ENCODE assay signal across 23 cellular contexts in the genomic region with DNA sequence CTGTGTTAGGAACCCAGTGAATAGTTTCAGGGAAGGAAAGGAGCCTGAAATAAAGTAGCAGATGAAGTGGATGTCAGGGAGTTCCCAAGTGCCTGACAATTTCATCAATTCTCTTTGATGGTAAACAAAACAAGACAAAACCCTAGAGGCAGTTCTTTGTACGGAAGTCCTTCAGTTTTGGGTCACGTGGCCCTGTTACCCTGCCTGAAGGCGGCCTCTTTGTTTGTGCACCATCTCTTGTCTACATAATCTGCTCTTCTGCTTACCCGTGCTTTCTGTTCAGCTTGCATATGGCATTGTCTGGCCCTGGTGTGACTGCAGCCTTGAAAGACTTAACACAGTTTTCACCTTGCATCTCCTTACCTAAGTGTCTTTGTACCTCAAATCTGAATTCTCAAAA.
A peak's percentile ranks its signal among the peaks of the same experiment; 100 is the strongest.
DNase-seq lines count a peak whose midpoint lies in the region; ATAC-seq, FAIRE-seq and TF ChIP-seq lines count a peak whose summit lies in the region.
"Had no signal": no experiment of that assay in that cellular context is flagged by ENCODE, and none has a peak within 500 bp of the region (broad histone marks: within the 10 kb centered on the region; RNA-seq: fewer than 3 reads in every experiment).

No MANE protein-coding gene starts in this region.

- POLR2A ChIA-PET in activated CD4-positive, alpha-beta T cell treated with anti-CD3 and anti-CD28 coated beads for 36 hours (lab: Charles Lee), result no interaction called here

- peak; percentile 11 for FAIRE-seq in D721Med (lab: Jason Lieb, UNC)
- FAIRE-seq: G401.6, TTC549 had no signal

- intact Hi-C loops in activated CD4-positive, alpha-beta T cell treated with anti-CD3 and anti-CD28 coated beads for 36 hours (cut with DNase I, micrococcal nuclease), result no loop called here

- peaks cover 2% of the 10 kb centered on the region for H3K27me3 Mint-ChIP-seq in activated CD4-positive, alpha-beta T cell treated with anti-CD3 and anti-CD28 coated beads for 36 hours
- H3K27me3 Mint-ChIP-seq: CD4-positive, CD25-positive, alpha-beta regulatory T cell had no signal

- no peaks in the 10 kb centered on the region for H3K9me3 Mint-ChIP-seq in activated CD4-positive, alpha-beta T cell treated with anti-CD3 and anti-CD28 coated beads for 36 hours (ENCODE audit: low read depth)
- H3K9me3 Mint-ChIP-seq: H9; T-helper 2 cell treated with Interferon-gamma antibody and Interleukin-4, amounts not matched to agents 5 μg/mL and 100 μg/mL, for 36 hours had no signal

- peaks cover 13% of the 10 kb centered on the region for H3K4me1 Mint-ChIP-seq in activated CD4-positive, alpha-beta T cell treated with anti-CD3 and anti-CD28 coated beads for 36 hours

- in situ Hi-C loops in ACHN (cut with HindIII; ENCODE audit: low pct_ligation_motif_present, low pct_unique_long_range_greater_than_20kb, low sequenced_read_pairs), result no loop called here

- no peak overlapping the region for H3K4me3 Mint-ChIP-seq in activated CD4-positive, alpha-beta T cell treated with anti-CD3 and anti-CD28 coated beads for 36 hours
- H3K4me3 Mint-ChIP-seq: CD4-positive, CD25-positive, alpha-beta regulatory T cell; H9; T-helper 2 cell treated with Interferon-gamma antibody and Interleukin-4, amounts not matched to agents 5 μg/mL and 100 μg/mL, for 36 hours had no signal

- no peak overlapping the region for H3K27ac Mint-ChIP-seq in activated CD4-positive, alpha-beta T cell treated with anti-CD3 and anti-CD28 coated beads for 36 hours
- H3K27ac Mint-ChIP-seq: CD4-positive, CD25-positive, alpha-beta regulatory T cell; T-helper 2 cell treated with Interferon-gamma antibody and Interleukin-4, amounts not matched to agents 5 μg/mL and 100 μg/mL, for 36 hours had no signal

- no peaks in the 10 kb centered on the region for H3K36me3 Mint-ChIP-seq in activated CD4-positive, alpha-beta T cell treated with anti-CD3 and anti-CD28 coated beads for 36 hours (ENCODE audit: low read depth)
- H3K36me3 Mint-ChIP-seq: CD4-positive, CD25-positive, alpha-beta regulatory T cell had no signal

- no peak for ATAC-seq in HG03432 (IDR thresholded peaks at IDR 0.05; ENCODE audit: unreplicated experiment)
- no peak for ATAC-seq in activated CD4-positive, alpha-beta T cell treated with anti-CD3 and anti-CD28 coated beads for 36 hours
- ATAC-seq: PC-3 had no signal

- DNase-seq in COLO668 (lab: John Stamatoyannopoulos, UW; ENCODE audit: unreplicated experiment) (peak; percentile 14), D721Med (ENCODE audit: insufficient read length, low spot score) (no peak), NCI-H2029 (lab: John Stamatoyannopoulos, UW) (peak; percentile 29), NCI-H774 (lab: John Stamatoyannopoulos, UW) (peak; percentile 28), ACHN (no peak)
- DNase-seq in activated CD4-positive, alpha-beta T cell treated with anti-CD3 and anti-CD28 coated beads for 36 hours, result no peak
- DNase-seq: BE2C; Calu3; CD4-positive, CD25-positive, alpha-beta regulatory T cell; DND-41; H9; MM.1S; NCI-H1092; NCI-H1694 treated with DMSO at 0.1 percent for 48 hours; NCI-H2227 treated with DMSO at 0.1 percent for 48 hours; PC-3; RPMI8226; SHP77 treated with DMSO at 0.1 percent for 48 hours; SK-N-SH had no signal

- CTCF ChIA-PET in activated CD4-positive, alpha-beta T cell treated with anti-CD3 and anti-CD28 coated beads for 36 hours (lab: Charles Lee), result no interaction called here

- TF ChIP-seq CTCF in D721Med (IDR thresholded peaks at IDR 0.05; ENCODE audit: insufficient read depth, missing control alignments), result no peak

Comparison
In these comparisons a context has a peak if more than half of its experiments do, and no peak if none do; other contexts are left out.
1. DNase-seq: peak in COLO668 (single experiment), NCI-H2029 (single experiment) and NCI-H774 (single experiment); none in D721Med (single experiment), ACHN (single experiment) and activated CD4-positive, alpha-beta T cell treated with anti-CD3 and anti-CD28 coated beads for 36 hours (single experiment).